In the genomic region with DNA sequence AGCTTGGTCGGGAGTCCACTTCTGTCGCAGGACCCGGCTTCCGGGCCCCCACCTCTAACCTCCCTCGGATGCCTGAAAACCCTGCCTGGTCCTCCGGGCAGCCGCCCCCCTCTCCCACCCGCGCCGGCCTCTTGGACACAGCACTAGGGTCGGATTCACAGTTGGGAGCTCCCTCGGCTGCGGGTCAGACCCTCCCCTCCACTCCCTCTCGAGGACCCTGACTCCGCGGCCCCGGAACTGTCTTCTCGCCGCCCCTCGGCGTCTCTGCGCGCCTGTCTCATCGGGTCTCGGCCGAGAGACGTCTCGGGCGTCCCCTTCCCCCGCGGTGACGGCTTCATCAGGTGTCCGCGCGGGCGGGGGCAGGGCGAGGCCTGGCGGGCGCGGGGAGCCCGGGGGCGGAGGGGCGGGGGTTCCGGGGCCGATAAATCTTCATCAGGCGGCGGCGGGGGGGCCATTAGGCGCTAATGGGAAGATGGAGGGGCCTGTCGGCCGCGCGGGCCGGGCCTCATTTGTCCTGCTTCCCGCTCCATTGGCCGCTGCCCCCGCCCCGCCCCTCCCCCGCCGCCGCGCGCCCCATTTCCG, we compare ENCODE assay signal across 9 cellular contexts. TPM values are rescaled to one million over a fixed set of nuclear protein-coding genes. Genes with fewer than 3 reads are reported as not detected.
DNase-seq lines count a peak whose midpoint lies in the region; ATAC-seq and TF ChIP-seq lines count a peak whose summit lies in the region.
"Had no signal": no experiment of that assay in that cellular context is flagged by ENCODE, and none has a peak within 500 bp of the region (broad histone marks: within the 10 kb centered on the region; RNA-seq: fewer than 3 reads in every experiment).

No MANE protein-coding gene starts in this region.

- no peak for ATAC-seq in RWPE2 (ENCODE audit: low read depth)
- ATAC-seq in central memory CD8-positive, alpha-beta T cell (replicated peaks; ENCODE audit: extremely low read depth, poor library complexity, severe bottlenecking), result no peak
- peak; percentile 30 for ATAC-seq in naive thymus-derived CD4-positive, alpha-beta T cell
- ATAC-seq in HG03520 (IDR thresholded peaks at IDR 0.05; ENCODE audit: unreplicated experiment), result no peak
- ATAC-seq in HG03442 (IDR thresholded peaks at IDR 0.05; ENCODE audit: unreplicated experiment), result no peak

- H3K36me3 Mint-ChIP-seq in central memory CD8-positive, alpha-beta T cell (ENCODE audit: insufficient read depth), result peaks cover 14% of the 10 kb centered on the region
- no peaks in the 10 kb centered on the region for H3K36me3 Mint-ChIP-seq in naive thymus-derived CD4-positive, alpha-beta T cell

- intact Hi-C loops in naive thymus-derived CD4-positive, alpha-beta T cell (cut with micrococcal nuclease), result no loop called here

- H3K4me3 ChIP-seq in RWPE2 (ENCODE audit: severe bottlenecking), result peak overlapping the region; percentile 42
- peak overlapping the region; percentile 39 for H3K4me3 ChIP-seq in naive thymus-derived CD4-positive, alpha-beta T cell (ENCODE audit: low read length)
- H3K4me3 ChIP-seq: SK-N-MC had no signal

- peaks cover 13% of the 10 kb centered on the region for H3K27me3 ChIP-seq in RWPE2 (ENCODE audit: insufficient read depth, poor library complexity, severe bottlenecking)
- peaks cover 0 to 4% of the 10 kb centered on the region in 2 donors for H3K27me3 ChIP-seq in naive thymus-derived CD4-positive, alpha-beta T cell (ENCODE audit: control insufficient read depth in 2 of 2, insufficient read depth in 2 of 2, low read length in 2 of 2)

- peak overlapping the region; percentile 71 for H3K27ac Mint-ChIP-seq in central memory CD8-positive, alpha-beta T cell (ENCODE audit: low read depth)
- H3K27ac Mint-ChIP-seq in naive thymus-derived CD4-positive, alpha-beta T cell, result peak overlapping the region in 6 of 9 donors; percentile 51 to 94 (median 75)

- peaks cover 40% of the 10 kb centered on the region for H3K27me3 Mint-ChIP-seq in central memory CD8-positive, alpha-beta T cell
- peaks cover 0 to 32% (median 4%) of the 10 kb centered on the region in 5 donors for H3K27me3 Mint-ChIP-seq in naive thymus-derived CD4-positive, alpha-beta T cell

- in situ Hi-C loops in GM13976 (cut with MboI; ENCODE audit: low sequenced_read_pairs, unreplicated experiment), result loop anchor here (10.0 kb wide), 1 partner anchor 55 kb away; the partner anchor contains the start of gene ARHGEF1

- no peaks in the 10 kb centered on the region for H3K9me3 ChIP-seq in RWPE2 (ENCODE audit: severe bottlenecking)
- H3K9me3 ChIP-seq in naive thymus-derived CD4-positive, alpha-beta T cell (ENCODE audit: control insufficient read depth in 2 of 3, low read length in 3 of 3), result no peaks in the 10 kb centered on the region

- peaks cover 57% of the 10 kb centered on the region for H3K4me1 Mint-ChIP-seq in central memory CD8-positive, alpha-beta T cell
- peaks cover 25 to 44% (median 38%) of the 10 kb centered on the region in 7 donors for H3K4me1 Mint-ChIP-seq in naive thymus-derived CD4-positive, alpha-beta T cell

- POLR2A ChIA-PET in naive thymus-derived CD4-positive, alpha-beta T cell (lab: Charles Lee), result interaction anchor here (1.1 to 9.3 kb wide), 4 partner anchors 11 to 80 kb away, joined by 3 to 106 read pairs (median 4); partner anchors contain the start of genes ARHGEF1 and RPS19

- H3K4me1 ChIP-seq in RWPE2 (ENCODE audit: insufficient read depth, poor library complexity, severe bottlenecking), result peaks cover 4% of the 10 kb centered on the region
- peaks cover 10 to 31% of the 10 kb centered on the region in 2 donors for H3K4me1 ChIP-seq in naive thymus-derived CD4-positive, alpha-beta T cell (ENCODE audit: control insufficient read depth in 2 of 2, insufficient read depth in 2 of 2, low read length in 2 of 2)

- peak overlapping the region; percentile 68 for H3K4me3 Mint-ChIP-seq in central memory CD8-positive, alpha-beta T cell
- H3K4me3 Mint-ChIP-seq in naive thymus-derived CD4-positive, alpha-beta T cell, result peak overlapping the region in 9 of 10 donors; percentile 51 to 95 (median 89)

- H3K9me3 Mint-ChIP-seq in central memory CD8-positive, alpha-beta T cell, result no peaks in the 10 kb centered on the region
- H3K9me3 Mint-ChIP-seq in naive thymus-derived CD4-positive, alpha-beta T cell, result no peaks in the 10 kb centered on the region

- TF ChIP-seq CTCF in GM13976 (IDR thresholded peaks at IDR 0.05; ENCODE audit: borderline replicate concordance, control extremely low read depth, extremely low read depth, insufficient read depth, missing control alignments) (no peak), RWPE2 (IDR thresholded peaks at IDR 0.05; ENCODE audit: poor library complexity, severe bottlenecking) (no peak)

- H3K36me3 ChIP-seq in RWPE2 (ENCODE audit: low read depth), result no peaks in the 10 kb centered on the region
- H3K36me3 ChIP-seq in naive thymus-derived CD4-positive, alpha-beta T cell (ENCODE audit: control insufficient read depth in 2 of 3, insufficient read depth in 3 of 3, low read length in 3 of 3), result no peaks in the 10 kb centered on the region

- H3K27ac ChIP-seq in RWPE2 (ENCODE audit: poor library complexity, severe bottlenecking), result peak overlapping the region; percentile 6
- H3K27ac ChIP-seq in naive thymus-derived CD4-positive, alpha-beta T cell (ENCODE audit: low read depth, low read length), result peak overlapping the region; percentile 67
- H3K27ac ChIP-seq: SK-N-MC had no signal

- DNase-seq in GM13976 (ENCODE audit: low spot score) (peak; percentile 88), RWPE2 (ENCODE audit: low spot score) (no peak), RPMI8226 (no peak), SW480 (ENCODE audit: low spot score) (no peak)
- DNase-seq in central memory CD8-positive, alpha-beta T cell (ENCODE audit: low spot score in 2 of 2), result no peak
- peak in 2 of 9 donors; percentile 35 to 70 for DNase-seq in naive thymus-derived CD4-positive, alpha-beta T cell

- CTCF ChIA-PET in naive thymus-derived CD4-positive, alpha-beta T cell (lab: Charles Lee), result no interaction called here

RNA-seq across cellular contexts. Expression of gene ERFL, which starts 11.7 kb away (rescaled TPM):
- total RNA-seq in naive thymus-derived CD4-positive, alpha-beta T cell, result 10 to 100 TPM in 2 of 5 experiments, 1 to 10 TPM in 3; 3.0 to 15.0 (median 8.0) TPM
- not detected for polyA plus RNA-seq in naive thymus-derived CD4-positive, alpha-beta T cell

RNA-seq across cellular contexts. Expression of gene RABAC1, which starts 19.2 kb away (rescaled TPM):
- 10 to 100 TPM; 70.4 to 90.9 (median 78.1) TPM for total RNA-seq in naive thymus-derived CD4-positive, alpha-beta T cell
- 100 to 1,000 TPM; 171 to 187 TPM for polyA plus RNA-seq in naive thymus-derived CD4-positive, alpha-beta T cell

RNA-seq across cellular contexts. Expression of gene ATP1A3, which starts 54.1 kb away (rescaled TPM):
- total RNA-seq in naive thymus-derived CD4-positive, alpha-beta T cell, result 1 to 10 TPM; 1.3 to 5.0 (median 2.9) TPM
- polyA plus RNA-seq in naive thymus-derived CD4-positive, alpha-beta T cell, result 1 to 10 TPM in 1 of 2 donors, under 1 TPM in 1; 0.54 to 2.7 TPM

RNA-seq across cellular contexts. Expression of gene ARHGEF1, which starts 57.0 kb away (rescaled TPM):
- 1,000 to 10,000 TPM in 4 of 5 experiments, 100 to 1,000 TPM in 1; 662 to 1,236 (median 1,141) TPM for total RNA-seq in naive thymus-derived CD4-positive, alpha-beta T cell
- 100 to 1,000 TPM; 184 to 367 TPM for polyA plus RNA-seq in naive thymus-derived CD4-positive, alpha-beta T cell
